Comparison of ENCODE assay signal across 10 cellular contexts in the genomic region with DNA sequence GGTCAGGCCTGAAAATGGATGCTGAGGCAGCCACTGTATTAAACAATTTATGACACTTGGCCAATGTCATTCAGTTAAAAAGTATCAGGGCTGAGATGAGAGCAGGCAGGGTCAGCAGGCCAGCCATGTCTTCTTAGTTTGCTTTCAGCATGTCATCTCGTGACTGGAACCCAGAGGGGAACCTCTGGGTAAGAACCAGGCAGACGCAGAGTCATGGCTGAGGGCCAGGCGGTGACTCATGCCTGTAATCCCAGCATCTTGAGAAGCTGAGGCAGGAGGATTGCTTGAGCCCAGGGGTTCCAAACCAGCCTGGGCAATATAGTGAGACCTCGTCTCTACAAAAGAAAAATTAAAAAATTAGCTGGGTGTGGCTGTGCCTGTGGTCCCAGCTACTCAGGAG. TPM values are rescaled to one million over a fixed set of nuclear protein-coding genes. Genes with fewer than 3 reads are reported as not detected.
DNase-seq lines count a peak whose midpoint lies in the region; ATAC-seq and TF ChIP-seq lines count a peak whose summit lies in the region.
"Had no signal": no experiment of that assay in that cellular context is flagged by ENCODE, and none has a peak within 500 bp of the region (broad histone marks: within the 10 kb centered on the region; RNA-seq: fewer than 3 reads in every experiment).

No MANE protein-coding gene starts in this region.

- H3K4me3 Mint-ChIP-seq in CD14-positive monocyte: no peak overlapping the region

- H3K9me3 Mint-ChIP-seq in CD14-positive monocyte: peaks cover 0 to 2% (median 0%) of the 10 kb centered on the region in 7 donors

- peaks cover 0 to 2% (median 0%) of the 10 kb centered on the region in 3 donors for H3K27me3 Mint-ChIP-seq in CD14-positive monocyte (ENCODE audit: low read depth in 3 of 3)

- no peaks in the 10 kb centered on the region for H3K36me3 Mint-ChIP-seq in CD14-positive monocyte

- ATAC-seq in GM18505 (IDR thresholded peaks at IDR 0.05; ENCODE audit: unreplicated experiment) (no peak), HG03342 (IDR thresholded peaks at IDR 0.05; ENCODE audit: unreplicated experiment) (no peak), GM18520 (IDR thresholded peaks at IDR 0.05; ENCODE audit: unreplicated experiment) (no peak)

- TF ChIP-seq CTCF in CD14-positive monocyte (IDR thresholded peaks at IDR 0.05): no peak

- intact Hi-C loops in CD14-positive monocyte (cut with micrococcal nuclease): no loop called here

- DNase-seq in CD14-positive monocyte (ENCODE audit: low spot score) (peak; percentile 93), NCI-H226 (peak; percentile 86), dermis blood vessel endothelial cell (peak; percentile 92), myocyte (ENCODE audit: low read depth) (peak; percentile 82), DMS79 (lab: John Stamatoyannopoulos, UW) (no peak)
- DNase-seq: activated CD4-positive, alpha-beta T cell treated with anti-CD3 and anti-CD28 coated beads, Interleukin-2, amount 50 U/mL, for 4 hours; stimulated activated CD4-positive, alpha-beta T cell treated with anti-CD3 and anti-CD28 coated beads, Interleukin-4, amount 100 ng/mL, for 4 hours had no signal

- no peak for TF ChIP-seq POLR2A in GM18505 (IDR thresholded peaks at IDR 0.05; ENCODE audit: borderline replicate concordance, extremely low read depth, insufficient read depth, insufficient read length)

- H3K4me1 Mint-ChIP-seq in CD14-positive monocyte: peaks cover 24% of the 10 kb centered on the region

- peak overlapping the region in 1 of 7 donors; percentile 80 for H3K27ac Mint-ChIP-seq in CD14-positive monocyte

RNA-seq across cellular contexts. Expression of gene BCL2L10, which starts 11.8 kb away (rescaled TPM):
- polyA plus RNA-seq in CD14-positive monocyte: not detected
- total RNA-seq in dermis blood vessel endothelial cell (0.51 and 1.7 TPM in 2 replicates), myocyte (not detected in 2 replicates)
- not detected for polyA plus RNA-seq in myocyte (2012)
